Comparison of ENCODE assay signal across 1 cellular context in genomic region chr12:105107497-105108371, GRCh38.
TF ChIP-seq lines count a peak whose summit lies in the region.

TSS of gene WASHC4 (plus strand) at chr12:105107731. CDS start at chr12:105107801, 70 bp downstream.

TF ChIP-seq in HepG2, 621 proteins besides CTCF, POLR2A, EP300 and RAD21 (continued from another document and continues in another):
- peak; percentile 89; the same call in 1 of the 2 replicates for TF ChIP-seq CHCHD3 (CRISPR knock-in tag; IDR thresholded peaks at IDR 0.05)
- TF ChIP-seq ZSCAN5A (CRISPR knock-in tag; IDR thresholded peaks at IDR 0.05; ENCODE audit: borderline replicate concordance) = no peak
- TF ChIP-seq, protein P1, sequence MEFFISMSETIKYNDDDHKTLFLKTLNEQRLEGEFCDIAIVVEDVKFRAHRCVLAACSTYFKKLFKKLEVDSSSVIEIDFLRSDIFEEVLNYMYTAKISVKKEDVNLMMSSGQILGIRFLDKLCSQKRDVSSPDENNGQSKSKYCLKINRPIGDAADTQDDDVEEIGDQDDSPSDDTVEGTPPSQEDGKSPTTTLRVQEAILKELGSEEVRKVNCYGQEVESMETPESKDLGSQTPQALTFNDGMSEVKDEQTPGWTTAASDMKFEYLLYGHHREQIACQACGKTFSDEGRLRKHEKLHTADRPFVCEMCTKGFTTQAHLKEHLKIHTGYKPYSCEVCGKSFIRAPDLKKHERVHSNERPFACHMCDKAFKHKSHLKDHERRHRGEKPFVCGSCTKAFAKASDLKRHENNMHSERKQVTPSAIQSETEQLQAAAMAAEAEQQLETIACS (CRISPR knock-in tag; IDR thresholded peaks at IDR 0.05) = no peak
- TF ChIP-seq ATM (IDR thresholded peaks at IDR 0.05; ENCODE audit: borderline replicate concordance) = no peak
- peak; percentile 72; the same call in 1 of the 2 replicates for TF ChIP-seq RFXAP (CRISPR knock-in tag; IDR thresholded peaks at IDR 0.05; ENCODE audit: borderline replicate concordance)
- TF ChIP-seq, protein P2, sequence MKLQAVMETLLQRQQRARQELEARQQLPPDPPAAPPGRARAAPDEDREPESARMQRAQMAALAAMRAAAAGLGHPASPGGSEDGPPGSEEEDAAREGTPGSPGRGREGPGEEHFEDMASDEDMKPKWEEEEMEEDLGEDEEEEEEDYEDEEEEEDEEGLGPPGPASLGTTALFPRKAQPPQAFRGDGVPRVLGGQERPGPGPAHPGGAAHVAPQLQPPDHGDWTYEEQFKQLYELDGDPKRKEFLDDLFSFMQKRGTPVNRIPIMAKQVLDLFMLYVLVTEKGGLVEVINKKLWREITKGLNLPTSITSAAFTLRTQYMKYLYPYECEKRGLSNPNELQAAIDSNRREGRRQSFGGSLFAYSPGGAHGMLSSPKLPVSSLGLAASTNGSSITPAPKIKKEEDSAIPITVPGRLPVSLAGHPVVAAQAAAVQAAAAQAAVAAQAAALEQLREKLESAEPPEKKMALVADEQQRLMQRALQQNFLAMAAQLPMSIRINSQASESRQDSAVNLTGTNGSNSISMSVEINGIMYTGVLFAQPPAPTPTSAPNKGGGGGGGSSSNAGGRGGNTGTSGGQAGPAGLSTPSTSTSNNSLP (IDR thresholded peaks at IDR 0.05; ENCODE audit: low read depth, low read length) = no peak
- TF ChIP-seq GMEB1 (CRISPR knock-in tag; IDR thresholded peaks at IDR 0.05; ENCODE audit: borderline replicate concordance) = peak; percentile 71; the same call in 1 of the 2 replicates
- TF ChIP-seq ZNF136 (CRISPR knock-in tag; IDR thresholded peaks at IDR 0.05; ENCODE audit: low read depth) = 0 out of 2 replicates have a peak, but pooled peaks have one; percentile 23
- no peak for TF ChIP-seq FIP1L1 (IDR thresholded peaks at IDR 0.05; ENCODE audit: borderline replicate concordance, insufficient read depth, low read depth, low read length)
- peak; percentile 94 for TF ChIP-seq ZSCAN9 (CRISPR knock-in tag; IDR thresholded peaks at IDR 0.05; ENCODE audit: borderline replicate concordance)
- TF ChIP-seq ZNF350 (CRISPR knock-in tag; IDR thresholded peaks at IDR 0.05; ENCODE audit: borderline replicate concordance, low read depth) = peak; percentile 77; the same call in 1 of the 2 replicates
- peak; percentile 84; the same call in 1 of the 2 replicates for TF ChIP-seq ZNF138 (CRISPR knock-in tag; IDR thresholded peaks at IDR 0.05; ENCODE audit: low read depth)
- peak; percentile 71 for TF ChIP-seq ZNF407 (CRISPR knock-in tag; IDR thresholded peaks at IDR 0.05; ENCODE audit: not compliant biosample characterization)
- TF ChIP-seq THAP11 (CRISPR knock-in tag; IDR thresholded peaks at IDR 0.05) = peak; percentile 99
- TF ChIP-seq, protein P3, sequence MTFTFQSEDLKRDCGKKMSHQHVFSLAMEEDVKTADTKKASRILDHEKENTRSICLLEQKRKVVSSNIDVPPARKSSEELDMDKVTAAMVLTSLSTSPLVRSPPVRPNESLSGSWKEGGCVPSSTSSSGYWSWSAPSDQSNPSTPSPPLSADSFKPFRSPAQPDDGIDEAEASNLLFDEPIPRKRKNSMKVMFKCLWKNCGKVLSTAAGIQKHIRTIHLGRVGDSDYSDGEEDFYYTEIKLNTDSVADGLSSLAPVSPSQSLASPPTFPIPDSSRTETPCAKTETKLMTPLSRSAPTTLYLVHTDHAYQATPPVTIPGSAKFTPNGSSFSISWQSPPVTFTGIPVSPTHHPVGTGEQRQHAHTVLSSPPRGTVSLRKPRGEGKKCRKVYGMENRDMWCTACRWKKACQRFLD (CRISPR knock-in tag; IDR thresholded peaks at IDR 0.05; ENCODE audit: borderline replicate concordance) = peak; percentile 90; the same call in 1 of the 2 replicates
- peak; percentile 96 for TF ChIP-seq ZNF574 (CRISPR knock-in tag; IDR thresholded peaks at IDR 0.05)
- TF ChIP-seq ZNF577 (CRISPR knock-in tag; IDR thresholded peaks at IDR 0.05; ENCODE audit: borderline replicate concordance, low read depth) = no peak
- peak; percentile 82 for TF ChIP-seq SRY (CRISPR knock-in tag; IDR thresholded peaks at IDR 0.05)
- TF ChIP-seq MTA3 (CRISPR knock-in tag; IDR thresholded peaks at IDR 0.05) = no peak
- TF ChIP-seq NFIC (IDR thresholded peaks at IDR 0.05; ENCODE audit: low read length) = no peak
- 0 out of 2 replicates have a peak, but pooled peaks have one; percentile 77 for TF ChIP-seq ZNF383 (CRISPR knock-in tag; IDR thresholded peaks at IDR 0.05; ENCODE audit: borderline replicate concordance)
- TF ChIP-seq ZNF780A (CRISPR knock-in tag; IDR thresholded peaks at IDR 0.05) = peak; percentile 92
- peak; percentile 95 for TF ChIP-seq FOXC1 (CRISPR knock-in tag; IDR thresholded peaks at IDR 0.05; ENCODE audit: borderline replicate concordance)
- peak; percentile 91; the same call in 1 of the 2 replicates for TF ChIP-seq CCDC6 (CRISPR knock-in tag; IDR thresholded peaks at IDR 0.05)
- peak; percentile 84 for TF ChIP-seq KDM2A (CRISPR knock-in tag; IDR thresholded peaks at IDR 0.05; ENCODE audit: borderline replicate concordance, low read depth)
- no peak for TF ChIP-seq RELA (CRISPR knock-in tag; IDR thresholded peaks at IDR 0.05)
- TF ChIP-seq, protein P4, sequence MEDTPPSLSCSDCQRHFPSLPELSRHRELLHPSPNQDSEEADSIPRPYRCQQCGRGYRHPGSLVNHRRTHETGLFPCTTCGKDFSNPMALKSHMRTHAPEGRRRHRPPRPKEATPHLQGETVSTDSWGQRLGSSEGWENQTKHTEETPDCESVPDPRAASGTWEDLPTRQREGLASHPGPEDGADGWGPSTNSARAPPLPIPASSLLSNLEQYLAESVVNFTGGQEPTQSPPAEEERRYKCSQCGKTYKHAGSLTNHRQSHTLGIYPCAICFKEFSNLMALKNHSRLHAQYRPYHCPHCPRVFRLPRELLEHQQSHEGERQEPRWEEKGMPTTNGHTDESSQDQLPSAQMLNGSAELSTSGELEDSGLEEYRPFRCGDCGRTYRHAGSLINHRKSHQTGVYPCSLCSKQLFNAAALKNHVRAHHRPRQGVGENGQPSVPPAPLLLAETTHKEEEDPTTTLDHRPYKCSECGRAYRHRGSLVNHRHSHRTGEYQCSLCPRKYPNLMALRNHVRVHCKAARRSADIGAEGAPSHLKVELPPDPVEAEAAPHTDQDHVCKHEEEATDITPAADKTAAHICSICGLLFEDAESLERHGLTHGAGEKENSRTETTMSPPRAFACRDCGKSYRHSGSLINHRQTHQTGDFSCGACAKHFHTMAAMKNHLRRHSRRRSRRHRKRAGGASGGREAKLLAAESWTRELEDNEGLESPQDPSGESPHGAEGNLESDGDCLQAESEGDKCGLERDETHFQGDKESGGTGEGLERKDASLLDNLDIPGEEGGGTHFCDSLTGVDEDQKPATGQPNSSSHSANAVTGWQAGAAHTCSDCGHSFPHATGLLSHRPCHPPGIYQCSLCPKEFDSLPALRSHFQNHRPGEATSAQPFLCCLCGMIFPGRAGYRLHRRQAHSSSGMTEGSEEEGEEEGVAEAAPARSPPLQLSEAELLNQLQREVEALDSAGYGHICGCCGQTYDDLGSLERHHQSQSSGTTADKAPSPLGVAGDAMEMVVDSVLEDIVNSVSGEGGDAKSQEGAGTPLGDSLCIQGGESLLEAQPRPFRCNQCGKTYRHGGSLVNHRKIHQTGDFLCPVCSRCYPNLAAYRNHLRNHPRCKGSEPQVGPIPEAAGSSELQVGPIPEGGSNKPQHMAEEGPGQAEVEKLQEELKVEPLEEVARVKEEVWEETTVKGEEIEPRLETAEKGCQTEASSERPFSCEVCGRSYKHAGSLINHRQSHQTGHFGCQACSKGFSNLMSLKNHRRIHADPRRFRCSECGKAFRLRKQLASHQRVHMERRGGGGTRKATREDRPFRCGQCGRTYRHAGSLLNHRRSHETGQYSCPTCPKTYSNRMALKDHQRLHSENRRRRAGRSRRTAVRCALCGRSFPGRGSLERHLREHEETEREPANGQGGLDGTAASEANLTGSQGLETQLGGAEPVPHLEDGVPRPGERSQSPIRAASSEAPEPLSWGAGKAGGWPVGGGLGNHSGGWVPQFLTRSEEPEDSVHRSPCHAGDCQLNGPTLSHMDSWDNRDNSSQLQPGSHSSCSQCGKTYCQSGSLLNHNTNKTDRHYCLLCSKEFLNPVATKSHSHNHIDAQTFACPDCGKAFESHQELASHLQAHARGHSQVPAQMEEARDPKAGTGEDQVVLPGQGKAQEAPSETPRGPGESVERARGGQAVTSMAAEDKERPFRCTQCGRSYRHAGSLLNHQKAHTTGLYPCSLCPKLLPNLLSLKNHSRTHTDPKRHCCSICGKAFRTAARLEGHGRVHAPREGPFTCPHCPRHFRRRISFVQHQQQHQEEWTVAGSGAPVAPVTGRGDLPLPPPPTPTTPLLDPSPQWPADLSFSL (CRISPR knock-in tag; IDR thresholded peaks at IDR 0.05) = no peak
- no peak for TF ChIP-seq MLLT10 (CRISPR knock-in tag; IDR thresholded peaks at IDR 0.05)
